11 cellular contexts compared by ENCODE assay signal in genomic region chr3:158103956-158104338, GRCh38. TPM values are rescaled to one million over a fixed set of nuclear protein-coding genes. Genes with fewer than 3 reads are reported as not detected.
DNase-seq lines count a peak whose midpoint lies in the region; ATAC-seq, FAIRE-seq and TF ChIP-seq lines count a peak whose summit lies in the region.
"Had no signal": no experiment of that assay in that cellular context is flagged by ENCODE, and none has a peak within 500 bp of the region (broad histone marks: within the 10 kb centered on the region; RNA-seq: fewer than 3 reads in every experiment).

No MANE protein-coding gene starts in this region.

- H3K9ac ChIP-seq in astrocyte (ENCODE audit: low read length): no peak overlapping the region

- peaks cover 9% of the 10 kb centered on the region for H3K4me1 ChIP-seq in astrocyte (ENCODE audit: insufficient read depth, low read length)

- H4K20me1 ChIP-seq in astrocyte (ENCODE audit: insufficient read depth, low read length): no peaks in the 10 kb centered on the region

- no peak for TF ChIP-seq CTCF in astrocyte (IDR thresholded peaks at IDR 0.05; ENCODE audit: insufficient read depth, low read depth, low read length)

- no peak overlapping the region for H2AFZ ChIP-seq in astrocyte (ENCODE audit: low read depth, low read length)

- H3K9me3 Mint-ChIP-seq in stimulated activated naive CD8-positive, alpha-beta T cell treated with anti-CD3 and anti-CD28 coated beads, Interleukin-15, Interleukin-2, amounts not matched to agents 100 ng/mL and 50 ng/mL, for 24 hours: no peaks in the 10 kb centered on the region
- H3K9me3 Mint-ChIP-seq in astrocyte (ENCODE audit: unreplicated experiment): peaks cover 3% of the 10 kb centered on the region

- no peaks in the 10 kb centered on the region for H3K36me3 ChIP-seq in astrocyte (ENCODE audit: insufficient read depth, low read length)
- H3K36me3 ChIP-seq: neutrophil had no signal

- H3K4me3 ChIP-seq in astrocyte (ENCODE audit: insufficient read depth, low read depth, low read length): no peak overlapping the region
- H3K4me3 ChIP-seq: body of pancreas had no signal

- no peak for FAIRE-seq in astrocyte (lab: Jason Lieb, UNC)

- H3K79me2 ChIP-seq in astrocyte (ENCODE audit: insufficient read depth, low read length): no peaks in the 10 kb centered on the region

- H3K27me3 ChIP-seq in astrocyte (ENCODE audit: insufficient read depth, low read length): peaks cover 90% of the 10 kb centered on the region

- H3K9me3 ChIP-seq in astrocyte (ENCODE audit: insufficient read depth, low read depth, low read length): no peaks in the 10 kb centered on the region
- H3K9me3 ChIP-seq: body of pancreas, neutrophil had no signal

- no peak for ATAC-seq in stimulated activated naive CD8-positive, alpha-beta T cell treated with anti-CD3 and anti-CD28 coated beads, Interleukin-15, Interleukin-2, amounts not matched to agents 100 U/mL and 50 U/mL, for 24 hours
- ATAC-seq in GM18868 (IDR thresholded peaks at IDR 0.05; ENCODE audit: unreplicated experiment): no peak
- ATAC-seq in HG02610 (IDR thresholded peaks at IDR 0.05; ENCODE audit: unreplicated experiment): no peak
- ATAC-seq: body of pancreas had no signal

- H3K4me1 Mint-ChIP-seq in stimulated activated naive CD8-positive, alpha-beta T cell treated with anti-CD3 and anti-CD28 coated beads, Interleukin-15, Interleukin-2, amounts not matched to agents 100 ng/mL and 50 ng/mL, for 24 hours (ENCODE audit: low read depth): peaks cover 51% of the 10 kb centered on the region
- peaks cover 9% of the 10 kb centered on the region for H3K4me1 Mint-ChIP-seq in astrocyte (ENCODE audit: low read depth, unreplicated experiment)

- peak overlapping the region; percentile 62 for H3K4me3 Mint-ChIP-seq in stimulated activated naive CD8-positive, alpha-beta T cell treated with anti-CD3 and anti-CD28 coated beads, Interleukin-15, Interleukin-2, amounts not matched to agents 100 ng/mL and 50 ng/mL, for 24 hours
- H3K4me3 Mint-ChIP-seq in astrocyte (ENCODE audit: unreplicated experiment): peak overlapping the region; percentile 71

- peak overlapping the region; percentile 64 for H3K4me2 ChIP-seq in astrocyte (ENCODE audit: low read length)

- H3K27ac Mint-ChIP-seq in stimulated activated naive CD8-positive, alpha-beta T cell treated with anti-CD3 and anti-CD28 coated beads, Interleukin-15, Interleukin-2, amounts not matched to agents 100 ng/mL and 50 ng/mL, for 24 hours: peak overlapping the region; percentile 15
- H3K27ac Mint-ChIP-seq in astrocyte (ENCODE audit: unreplicated experiment): no peak overlapping the region

- no peak overlapping the region for H3K27ac ChIP-seq in astrocyte (ENCODE audit: low read depth, low read length)
- H3K27ac ChIP-seq: body of pancreas, neutrophil, VCaP had no signal

- H3K27me3 Mint-ChIP-seq in stimulated activated naive CD8-positive, alpha-beta T cell treated with anti-CD3 and anti-CD28 coated beads, Interleukin-15, Interleukin-2, amounts not matched to agents 100 ng/mL and 50 ng/mL, for 24 hours: peaks cover 92% of the 10 kb centered on the region
- H3K27me3 Mint-ChIP-seq in astrocyte (ENCODE audit: low read depth, unreplicated experiment): peaks cover 87% of the 10 kb centered on the region

- H3K36me3 Mint-ChIP-seq in stimulated activated naive CD8-positive, alpha-beta T cell treated with anti-CD3 and anti-CD28 coated beads, Interleukin-15, Interleukin-2, amounts not matched to agents 100 ng/mL and 50 ng/mL, for 24 hours (ENCODE audit: low read depth): no peaks in the 10 kb centered on the region
- H3K36me3 Mint-ChIP-seq in astrocyte (ENCODE audit: low read depth, unreplicated experiment): peaks cover 1% of the 10 kb centered on the region

- no peak for DNase-seq in stimulated activated naive CD8-positive, alpha-beta T cell treated with anti-CD3 and anti-CD28 coated beads, Interleukin-15, Interleukin-2, amounts not matched to agents 100 U/mL and 50 U/mL, for 24 hours
- DNase-seq in astrocyte (ENCODE audit: low read depth) (no peak), left kidney (ENCODE audit: low read depth, low spot score) (peak; percentile 43), NCI-H2107 (lab: John Stamatoyannopoulos, UW) (no peak), CD1c-positive myeloid dendritic cell (ENCODE audit: extremely low spot score) (no peak)
- DNase-seq: body of pancreas had no signal

RNA-seq across cellular contexts. Expression of gene SHOX2, which starts 2.3 kb away (rescaled TPM):
- total RNA-seq in astrocyte: 0.25 and 0.34 TPM in 2 replicates

RNA-seq across cellular contexts. Expression of gene RSRC1, which starts 5.9 kb away (rescaled TPM):
- total RNA-seq in astrocyte: 22.9 and 28.5 TPM in 2 replicates
